8 cellular contexts compared by ENCODE assay signal in the genomic region with DNA sequence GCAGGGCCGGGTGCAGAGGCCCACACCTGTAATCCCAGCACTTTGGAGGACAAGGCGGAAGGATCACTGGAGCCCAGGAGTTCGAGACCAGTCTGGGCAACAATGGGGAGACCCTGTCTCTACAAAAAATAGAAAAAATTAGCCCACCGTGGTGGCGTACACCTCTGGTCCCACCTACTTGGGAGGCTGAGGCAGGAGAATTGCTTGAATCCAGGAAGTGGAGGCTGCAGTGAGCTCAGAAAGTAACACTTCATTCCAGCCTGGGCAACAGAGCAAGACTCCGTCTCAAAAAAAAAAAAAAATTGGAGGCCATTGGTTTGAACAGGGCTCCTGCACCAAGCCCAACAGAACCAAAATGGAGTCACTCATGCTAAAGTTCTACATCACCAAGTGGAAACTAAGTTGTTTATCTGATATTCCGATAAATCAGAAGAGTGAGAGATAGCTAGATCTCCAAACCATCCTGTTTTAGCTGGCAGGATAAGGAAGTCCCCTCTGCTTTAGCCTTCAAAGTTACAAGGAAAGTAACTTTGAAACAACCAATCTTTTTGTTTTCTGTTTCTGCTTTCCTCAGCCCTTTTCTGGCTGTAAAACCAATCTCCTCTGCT. TPM values are rescaled to one million over a fixed set of nuclear protein-coding genes. Genes with fewer than 3 reads are reported as not detected.
DNase-seq lines count a peak whose midpoint lies in the region; ATAC-seq and TF ChIP-seq lines count a peak whose summit lies in the region.

No MANE protein-coding gene starts in this region.

- H2AK5ac ChIP-seq in neuronal stem cell (ENCODE audit: low read depth, low read length), result no peak overlapping the region

- no peaks in the 10 kb centered on the region for H3K27me3 Mint-ChIP-seq in CD8-positive, alpha-beta memory T cell

- peak overlapping the region; percentile 95 for H3K27ac ChIP-seq in CD8-positive, alpha-beta memory T cell (ENCODE audit: low read depth, low read length)
- peak overlapping the region; percentile 91 to 92 for H3K27ac ChIP-seq in coronary artery
- no peak overlapping the region for H3K27ac ChIP-seq in neuronal stem cell (replicated peaks; ENCODE audit: low read length)

- H3K79me1 ChIP-seq in neuronal stem cell (ENCODE audit: low read depth, low read length), result peaks cover 11% of the 10 kb centered on the region

- POLR2A ChIA-PET in CD8-positive, alpha-beta memory T cell (lab: Charles Lee), result interaction anchor here (1.3 to 3.2 kb wide), 3 partner anchors 12 to 21 kb away, joined by 3 to 43 read pairs (median 6); a partner anchor contains a TSS

- H2BK5ac ChIP-seq in neuronal stem cell (ENCODE audit: low read length), result no peak overlapping the region

- no peak overlapping the region for H2BK15ac ChIP-seq in neuronal stem cell (ENCODE audit: low read length)

- peak overlapping the region; percentile 90 for H2AFZ ChIP-seq in neuronal stem cell (ENCODE audit: low read length)

- peaks cover 0 to 19% (median 0%) of the 10 kb centered on the region in 3 donors for H3K36me3 Mint-ChIP-seq in CD8-positive, alpha-beta memory T cell

- ATAC-seq in HG03460 (IDR thresholded peaks at IDR 0.05; ENCODE audit: unreplicated experiment), result no peak

- no CpG with 5 or more reads among the region's 7 CpGs for WGBS in neuronal stem cell (ENCODE audit: extremely low coverage in 2 of 2, insufficient read length in 2 of 2, insufficient replicate concordance in 1 of 2), 2 donors

- DNase-seq in CD8-positive, alpha-beta memory T cell, result no peak
- DNase-seq in NT2/D1 (ENCODE audit: low read depth, low spot score), result no peak
- no peak for DNase-seq in coronary artery (ENCODE audit: low spot score)
- no peak for DNase-seq in neuronal stem cell (ENCODE audit: low spot score)
- DNase-seq in OCI-M1 (lab: John Stamatoyannopoulos, UW), result no peak
- no peak for DNase-seq in MV-4-11 (lab: John Stamatoyannopoulos, UW)
- no peak for DNase-seq in G401 (ENCODE audit: low spot score)

- H3K4me1 Mint-ChIP-seq in CD8-positive, alpha-beta memory T cell, result peaks cover 26 to 57% (median 27%) of the 10 kb centered on the region in 3 donors

- in situ Hi-C loops in G401 (cut with HindIII; ENCODE audit: low sequenced_read_pairs), result no loop called here

- H3K9ac ChIP-seq in NT2/D1 (ENCODE audit: insufficient read length, low read depth), result peak overlapping the region; percentile 96
- H3K9ac ChIP-seq in neuronal stem cell (ENCODE audit: low read depth, low read length, poor library complexity), result no peak overlapping the region

- H3K14ac ChIP-seq in neuronal stem cell (ENCODE audit: low read length), result no peak overlapping the region

- H3K27ac Mint-ChIP-seq in CD8-positive, alpha-beta memory T cell, result peak overlapping the region; percentile 87 to 100 (median 99)

- no peaks in the 10 kb centered on the region for H3K9me3 ChIP-seq in CD8-positive, alpha-beta memory T cell (ENCODE audit: low read length)
- H3K9me3 ChIP-seq in NT2/D1 (ENCODE audit: insufficient read depth, low read length) (no peaks in the 10 kb centered on the region), neuronal stem cell (replicated peaks in 1 of 2; ENCODE audit: control insufficient read depth in 2 of 2, insufficient read depth in 1 of 2, low read depth in 1 of 2, low read length in 2 of 2) (no peaks in the 10 kb centered on the region)

- H3K4me3 Mint-ChIP-seq in CD8-positive, alpha-beta memory T cell, result peak overlapping the region; percentile 43 to 99 (median 97)

- peaks cover 22% of the 10 kb centered on the region for H3K4me1 ChIP-seq in CD8-positive, alpha-beta memory T cell (ENCODE audit: insufficient read depth, low read length)
- H3K4me1 ChIP-seq in NT2/D1 (ENCODE audit: insufficient read depth, insufficient read length) (peaks cover 9% of the 10 kb centered on the region), neuronal stem cell (ENCODE audit: control insufficient read depth in 2 of 2, insufficient read depth in 1 of 2, low read depth in 1 of 2, low read length in 2 of 2) (peaks cover 5 to 9% of the 10 kb centered on the region in 2 donors)

- no peak overlapping the region for H2BK120ac ChIP-seq in neuronal stem cell (ENCODE audit: low read depth, low read length)

- no peaks in the 10 kb centered on the region for H3K27me3 ChIP-seq in CD8-positive, alpha-beta memory T cell (ENCODE audit: insufficient read depth, low read length, poor library complexity, severe bottlenecking)
- H3K27me3 ChIP-seq in NT2/D1 (ENCODE audit: insufficient read depth, insufficient read length), result no peaks in the 10 kb centered on the region
- H3K27me3 ChIP-seq in neuronal stem cell (ENCODE audit: control insufficient read depth in 3 of 3, insufficient read depth in 3 of 3, low read depth in 1 of 3, low read length in 3 of 3), result peaks cover 0 to 2% (median 0%) of the 10 kb centered on the region in 3 experiments

- H3K18ac ChIP-seq in neuronal stem cell (ENCODE audit: low read length), result no peak overlapping the region

- H3K9me3 Mint-ChIP-seq in CD8-positive, alpha-beta memory T cell, result no peaks in the 10 kb centered on the region

- H3K4me3 ChIP-seq in CD8-positive, alpha-beta memory T cell (ENCODE audit: low read length), result no peak overlapping the region
- peak overlapping the region; percentile 83 for H3K4me3 ChIP-seq in NT2/D1 (ENCODE audit: insufficient read length, low read depth)
- peak overlapping the region; percentile 79 for H3K4me3 ChIP-seq in coronary artery
- H3K4me3 ChIP-seq in neuronal stem cell (ENCODE audit: low read length in 2 of 2), result peak overlapping the region in 1 of 2 donors; percentile 82

- no peak overlapping the region for H3K23ac ChIP-seq in neuronal stem cell (ENCODE audit: low read depth, low read length, poor library complexity)

- H3K4me2 ChIP-seq in neuronal stem cell (ENCODE audit: insufficient read depth, low read length, poor library complexity, severe bottlenecking), result no peak overlapping the region

- H3K36me3 ChIP-seq in CD8-positive, alpha-beta memory T cell (ENCODE audit: insufficient read depth, low read length), result peaks cover 7% of the 10 kb centered on the region
- peaks cover 12% of the 10 kb centered on the region for H3K36me3 ChIP-seq in NT2/D1 (ENCODE audit: insufficient read depth, insufficient read length, low read length)
- H3K36me3 ChIP-seq in neuronal stem cell (replicated peaks in 1 of 2; ENCODE audit: control insufficient read depth in 2 of 2, insufficient read depth in 2 of 2, low read length in 2 of 2), result peaks cover 8 to 11% of the 10 kb centered on the region in 2 donors

- no peak overlapping the region for H3K4ac ChIP-seq in neuronal stem cell (ENCODE audit: low read length)

- CTCF ChIA-PET in CD8-positive, alpha-beta memory T cell (lab: Charles Lee), result interaction anchor here (1.0 to 3.9 kb wide), 5 partner anchors 10 to 55 kb away, joined by 3 to 23 read pairs (median 3); a partner anchor contains a TSS

- no peak overlapping the region for H4K8ac ChIP-seq in neuronal stem cell (ENCODE audit: low read depth, low read length)

- no peak for TF ChIP-seq CTCF in coronary artery (IDR thresholded peaks at IDR 0.05)

- no peak overlapping the region for H4K91ac ChIP-seq in neuronal stem cell (ENCODE audit: low read depth, low read length, poor library complexity)

- H2BK12ac ChIP-seq in neuronal stem cell (ENCODE audit: low read length), result no peak overlapping the region

RNA-seq across cellular contexts. Expression of a gene that starts 0.8 kb away (rescaled TPM):
- total RNA-seq in CD8-positive, alpha-beta memory T cell, result 10 to 100 TPM; 75.3 to 81.4 TPM
- polyA plus RNA-seq in CD8-positive, alpha-beta memory T cell, result 146 TPM
- polyA plus RNA-seq in neuronal stem cell (2013, experiment 1 of 2), result 46.9 TPM
- 46.5 TPM for polyA plus RNA-seq in neuronal stem cell (2013, experiment 2 of 2)
- 37.5 and 57.9 TPM in 2 replicates for total RNA-seq in G401 (2014; rRNA removed; shearing (Covaris generic))

RNA-seq across cellular contexts. Expression of a gene that starts 12.8 kb away (rescaled TPM):
- 10 to 100 TPM; 52.9 to 56.8 TPM for total RNA-seq in CD8-positive, alpha-beta memory T cell
- polyA plus RNA-seq in CD8-positive, alpha-beta memory T cell, result 53.7 TPM
- 49.4 TPM for polyA plus RNA-seq in neuronal stem cell (2013, experiment 1 of 2)
- 50.2 TPM for polyA plus RNA-seq in neuronal stem cell (2013, experiment 2 of 2)
- 13.6 and 19.9 TPM in 2 replicates for total RNA-seq in G401 (2014; rRNA removed; shearing (Covaris generic))

RNA-seq across cellular contexts. Expression of a gene that starts 51.8 kb away (rescaled TPM):
- 1 to 10 TPM; 2.0 to 2.7 TPM for total RNA-seq in CD8-positive, alpha-beta memory T cell
- not detected for polyA plus RNA-seq in CD8-positive, alpha-beta memory T cell
- polyA plus RNA-seq in neuronal stem cell (2013, experiment 1 of 2), result 7.2 TPM
- polyA plus RNA-seq in neuronal stem cell (2013, experiment 2 of 2), result 7.9 TPM
- total RNA-seq in G401 (2014; rRNA removed; shearing (Covaris generic)), result 16.2 and 27.3 TPM in 2 replicates
